Comparison of ENCODE assay signal across 20 cellular contexts in genomic region chr1:41364444-41365319, GRCh38. TPM values are rescaled to one million over a fixed set of nuclear protein-coding genes. Genes with fewer than 3 reads are reported as not detected.
DNase-seq lines count a peak whose midpoint lies in the region; ATAC-seq, FAIRE-seq and TF ChIP-seq lines count a peak whose summit lies in the region.
"Had no signal": no experiment of that assay in that cellular context is flagged by ENCODE, and none has a peak within 500 bp of the region (broad histone marks: within the 10 kb centered on the region; RNA-seq: fewer than 3 reads in every experiment).

No MANE protein-coding gene starts in this region.

- no peak overlapping the region for H3K9ac ChIP-seq in kidney (ENCODE audit: low read length in 2 of 2)

- H3K27me3 Mint-ChIP-seq in T-cell (peaks cover 10 to 44% of the 10 kb centered on the region in 2 donors), naive B cell (peaks cover 9 to 54% (median 40%) of the 10 kb centered on the region in 3 donors)

- H3K4me1 Mint-ChIP-seq in T-cell (peaks cover 20 to 42% (median 32%) of the 10 kb centered on the region in 3 donors), naive B cell (peaks cover 29 to 47% (median 31%) of the 10 kb centered on the region in 3 donors)

- H3K9me3 Mint-ChIP-seq in T-cell (no peaks in the 10 kb centered on the region), naive B cell (no peaks in the 10 kb centered on the region)
- H3K9me3 Mint-ChIP-seq: activated CD8-positive, alpha-beta T cell treated with anti-CD3 and anti-CD28 coated beads for 36 hours; IgD-negative memory B cell; stimulated activated memory B cell treated with anti-CD40 and anti-IgM and Interleukin-4, amounts not matched to agents 10 μg/mL and 1 μg/mL and 100 μg/mL, for 72 hours had no signal

- ATAC-seq in left cardiac atrium (no peak), T-cell (replicated peaks in 1 of 4) (no peak), naive B cell (ENCODE audit: low read depth in 2 of 2) (no peak), HG03571 (IDR thresholded peaks at IDR 0.05; ENCODE audit: unreplicated experiment) (no peak)
- ATAC-seq: activated CD8-positive, alpha-beta T cell treated with anti-CD3 and anti-CD28 coated beads for 36 hours; Panc1; stimulated activated memory B cell treated with anti-CD40 and anti-IgM and Interleukin-4, amounts not matched to agents 10 μg/mL and 1 μg/mL and 100 μg/mL, for 72 hours had no signal

- peaks cover 0 to 55% of the 10 kb centered on the region in 2 donors for H3K4me1 ChIP-seq in right atrium auricular region
- H3K4me1 ChIP-seq in kidney (ENCODE audit: control insufficient read depth in 1 of 2, insufficient read depth in 1 of 2, low read depth in 1 of 2, low read length in 2 of 2), result peaks cover 5 to 17% of the 10 kb centered on the region in 2 donors

- DNase-seq in right atrium auricular region (ENCODE audit: low spot score), result no peak
- DNase-seq in left cardiac atrium, result no peak
- DNase-seq in T-cell, result no peak
- no peak for DNase-seq in naive B cell
- DNase-seq in foreskin fibroblast, result no peak
- no peak for DNase-seq in 8988T
- DNase-seq in kidney, result no peak
- DNase-seq: activated CD8-positive, alpha-beta T cell treated with anti-CD3 and anti-CD28 coated beads for 36 hours; activated gamma-delta T cell treated with Interleukin-2 at 50 U/mL for 16 hours; cerebellar nuclear complex; NCI-H2171 treated with DMSO at 0.1 percent for 48 hours; stimulated activated CD4-positive, alpha-beta T cell treated with anti-CD3 and anti-CD28 coated beads, Interleukin-2, amount 100 ng/mL, for 48 hours had no signal

- H3K27ac Mint-ChIP-seq in T-cell (peak overlapping the region in 1 of 2 donors; percentile 3), naive B cell (peak overlapping the region in 1 of 6 donors; percentile 91)
- H3K27ac Mint-ChIP-seq: activated CD8-positive, alpha-beta T cell treated with anti-CD3 and anti-CD28 coated beads for 36 hours; progenitor cell of endocrine pancreas; stimulated activated memory B cell treated with anti-CD40 and anti-IgM and Interleukin-4, amounts not matched to agents 10 μg/mL and 1 μg/mL and 100 μg/mL, for 72 hours had no signal

- peak overlapping the region in 2 of 3 donors; percentile 14 to 69 for H3K4me3 Mint-ChIP-seq in T-cell
- H3K4me3 Mint-ChIP-seq in naive B cell, result peak overlapping the region in 5 of 8 donors; percentile 59 to 81 (median 70)
- H3K4me3 Mint-ChIP-seq: stimulated activated memory B cell treated with anti-CD40 and anti-IgM and Interleukin-4, amounts not matched to agents 10 μg/mL and 1 μg/mL and 100 μg/mL, for 72 hours had no signal

- H3K36me3 Mint-ChIP-seq in T-cell (no peaks in the 10 kb centered on the region), naive B cell (no peaks in the 10 kb centered on the region)
- H3K36me3 Mint-ChIP-seq: stimulated activated memory B cell treated with anti-CD40 and anti-IgM and Interleukin-4, amounts not matched to agents 10 μg/mL and 1 μg/mL and 100 μg/mL, for 72 hours had no signal

- H3K9me3 ChIP-seq in right atrium auricular region, result no peaks in the 10 kb centered on the region
- no peaks in the 10 kb centered on the region for H3K9me3 ChIP-seq in kidney (ENCODE audit: control insufficient read depth in 1 of 2, low read length in 2 of 2)

- intact Hi-C loops in left cardiac atrium (cut with DNase I) (no loop called here), kidney (cut with DNase I) (no loop called here)

- POLR2A ChIA-PET in T-cell (lab: Charles Lee), result no interaction called here

- CTCF ChIA-PET in T-cell (lab: Charles Lee), result no interaction called here

- FAIRE-seq in kidney (lab: Jason Lieb, UNC), result no peak

- H3K27ac ChIP-seq in right atrium auricular region (peak overlapping the region; percentile 79 to 86), kidney (ENCODE audit: low read depth in 2 of 2, low read length in 2 of 2) (no peak overlapping the region)

- TF ChIP-seq CTCF in right atrium auricular region (IDR thresholded peaks at IDR 0.05) (no peak), foreskin fibroblast (IDR thresholded peaks at IDR 0.05; ENCODE audit: low read depth, low read length) (no peak), kidney (IDR thresholded peaks at IDR 0.05; ENCODE audit: borderline replicate concordance, extremely low read depth, insufficient read depth) (no peak)

- H3K36me3 ChIP-seq in right atrium auricular region (no peaks in the 10 kb centered on the region), kidney (ENCODE audit: control insufficient read depth in 1 of 2, insufficient read depth in 2 of 2, low read length in 2 of 2) (no peaks in the 10 kb centered on the region)
- H3K36me3 ChIP-seq: esophagus muscularis mucosa had no signal

- no peaks in the 10 kb centered on the region for H3K27me3 ChIP-seq in right atrium auricular region

- H3K4me3 ChIP-seq in right atrium auricular region (no peak overlapping the region), foreskin fibroblast (ENCODE audit: low read depth in 1 of 2, low read length in 2 of 2) (no peak overlapping the region), kidney (ENCODE audit: low read length in 2 of 2) (no peak overlapping the region)
- H3K4me3 ChIP-seq: esophagus muscularis mucosa had no signal

RNA-seq across cellular contexts. Expression of gene FOXO6, which starts 3.4 kb away (rescaled TPM):
- 1 to 10 TPM; 1.4 to 1.9 TPM for total RNA-seq in right atrium auricular region
- 1 to 10 TPM; 1.8 to 2.9 TPM for total RNA-seq in left cardiac atrium
- under 1 TPM in 3 of 5 donors, not detected in 2; 0.13 to 0.70 (median 0.63) TPM for total RNA-seq in T-cell
- under 1 TPM in 1 of 6 donors, not detected in 5; 0.21 TPM for polyA plus RNA-seq in naive B cell (ENCODE audit: low read depth in 6 of 6)
- 1.0 TPM for total RNA-seq in kidney
- 0.47 TPM for polyA plus RNA-seq in kidney (ENCODE audit: insufficient read depth, low read depth, low replicate concordance)
- total RNA-seq: mesenteric fat pad; T-helper 2 cell treated with Interferon-gamma antibody and Interleukin-4, amounts not matched to agents 100 ng/mL and 5 ng/mL, for 36 hours had no signal
- polyA plus RNA-seq: IgD-negative memory B cell had no signal

Comparison
In these comparisons a context has a peak if more than half of its experiments do, and no peak if none do; other contexts are left out.
1. H3K27ac ChIP-seq: peak in right atrium auricular region (2 of 2); none in kidney (0 of 2).